ENCODE assay signal across 8 cellular contexts in genomic region chr1:56578963-56579875, GRCh38. TPM values are rescaled to one million over a fixed set of nuclear protein-coding genes. Genes with fewer than 3 reads are reported as not detected.
DNase-seq lines count a peak whose midpoint lies in the region; ATAC-seq, FAIRE-seq and TF ChIP-seq lines count a peak whose summit lies in the region.

Gene PLPP3 (minus strand): TSS chr1:56579563. CDS start chr1:56579016, 547 bp downstream.

- H3K36me3 ChIP-seq in MG63 = peaks cover 5% of the 10 kb centered on the region
- no peaks in the 10 kb centered on the region for H3K36me3 ChIP-seq in lower lobe of right lung
- H3K36me3 ChIP-seq in subcutaneous abdominal adipose tissue (ENCODE audit: control insufficient read depth in 5 of 5, insufficient read depth in 5 of 5, low read length in 5 of 5) = no peaks in the 10 kb centered on the region

- H3K9ac ChIP-seq in subcutaneous abdominal adipose tissue (ENCODE audit: low read length in 5 of 5) = peak within 1 kb of the TSS; percentile 84 to 92 (median 89)

- H3K4me3 Mint-ChIP-seq in T-cell = peak within 1 kb of the TSS; percentile 60 to 75 (median 73)

- H3K9me3 ChIP-seq in MG63 (no peaks in the 10 kb centered on the region), lower lobe of right lung (no peaks in the 10 kb centered on the region), subcutaneous abdominal adipose tissue (ENCODE audit: control insufficient read depth in 5 of 5, low read length in 5 of 5) (no peaks in the 10 kb centered on the region)

- DNase-seq in 8988T (peak; percentile 78), GM10248 (ENCODE audit: extremely low spot score) (peak; percentile 31), MG63 (peak; percentile 93), T-cell (peak in 1 of 34 experiments; percentile 1), lower lobe of right lung (peak; percentile 90)

- H3K36me3 Mint-ChIP-seq in T-cell = no peaks in the 10 kb centered on the region

- H3K27ac ChIP-seq in lower lobe of right lung (peak within 1 kb of the TSS; percentile 93), subcutaneous abdominal adipose tissue (ENCODE audit: low read depth, low read length) (peak within 1 kb of the TSS; percentile 96)

- peak; percentile 96 for FAIRE-seq in endometrium (lab: Jason Lieb, UNC)

- H3K27ac Mint-ChIP-seq in T-cell = no peak within 1 kb of the TSS

- intact Hi-C loops in lower lobe of right lung (cut with DNase I) = loop anchor here (5.0 to 10.0 kb wide), 2 partner anchors 64 to 162 kb away; no protein-coding TSS in a partner anchor

- H3K27me3 Mint-ChIP-seq in T-cell = peaks cover 30 to 40% of the 10 kb centered on the region in 2 donors

- TF ChIP-seq CTCF in GM10248 (IDR thresholded peaks at IDR 0.05; ENCODE audit: control extremely low read depth, extremely low read depth, low read depth, missing control alignments) (peak; percentile 8), lower lobe of right lung (IDR thresholded peaks at IDR 0.05) (peak; percentile 46)

- ATAC-seq in T-cell (replicated peaks in 1 of 4) = no peak
- ATAC-seq in lower lobe of right lung = peak; percentile 93
- ATAC-seq in GM21529 (IDR thresholded peaks at IDR 0.05; ENCODE audit: unreplicated experiment) = no peak

- CTCF ChIA-PET in GM10248 (lab: Yijun Ruan, JAX) = interaction anchor here (2.1 kb wide), 1 partner anchor 15 kb away, joined by 5 read pairs; no protein-coding TSS in a partner anchor
- CTCF ChIA-PET in T-cell (lab: Charles Lee) = interaction anchor here in 1 of 2 donors (0.7 kb wide), 1 partner anchor 1185 kb away, joined by 4 read pairs; no protein-coding TSS in a partner anchor

- POLR2A ChIA-PET in GM10248 (lab: Yijun Ruan, JAX) = no interaction called here
- POLR2A ChIA-PET in T-cell (lab: Charles Lee) = no interaction called here

- H3K4me1 ChIP-seq in lower lobe of right lung (peaks cover 33% of the 10 kb centered on the region), subcutaneous abdominal adipose tissue (ENCODE audit: control insufficient read depth in 5 of 5, insufficient read depth in 5 of 5, low read length in 5 of 5) (peaks cover 7 to 51% (median 43%) of the 10 kb centered on the region in 5 donors)

- no peaks in the 10 kb centered on the region for H3K27me3 ChIP-seq in MG63
- no peaks in the 10 kb centered on the region for H3K27me3 ChIP-seq in lower lobe of right lung (ENCODE audit: low read depth)
- H3K27me3 ChIP-seq in subcutaneous abdominal adipose tissue (ENCODE audit: control insufficient read depth in 5 of 5, insufficient read depth in 4 of 5, low read length in 5 of 5) = no peaks in the 10 kb centered on the region

- peaks cover 6 to 12% (median 8%) of the 10 kb centered on the region in 3 donors for H3K4me1 Mint-ChIP-seq in T-cell

- H3K9me3 Mint-ChIP-seq in T-cell = no peaks in the 10 kb centered on the region

- H3K4me3 ChIP-seq in MG63 (peak within 1 kb of the TSS; percentile 74), lower lobe of right lung (peak within 1 kb of the TSS; percentile 89), subcutaneous abdominal adipose tissue (ENCODE audit: low read depth in 1 of 5, low read length in 5 of 5) (peak within 1 kb of the TSS; percentile 87 to 100 (median 97))

RNA-seq across cellular contexts. Expression of gene PLPP3, which starts in this region (rescaled TPM):
- 24.3 and 25.7 TPM in 2 replicates for total RNA-seq in MG63 (2014; rRNA removed; shearing (Covaris generic); ENCODE audit: low replicate concordance)
- total RNA-seq in T-cell = under 1 TPM in 3 of 5 donors, not detected in 2; 0.30 to 0.93 (median 0.32) TPM
- 106 TPM for total RNA-seq in lower lobe of right lung

Comparison
In these comparisons a context has a peak if more than half of its experiments do, and no peak if none do; other contexts are left out.
1. RNA of gene PLPP3 (total RNA-seq): 106 TPM in lower lobe of right lung (single experiment) and 24.3 to 25.7 TPM in MG63; 0.30 to 0.93 TPM in T-cell; every median in the first group is over 10 times any median in the second.
2. ATAC-seq: peak in lower lobe of right lung (2 of 2); none in T-cell (0 of 4) and GM21529 (single experiment).
3. Peak in every context shown above with its lines, with median percentiles within 50 percentile points of each other: H3K4me3 ChIP-seq.